Comparison of ENCODE assay signal across 1 cellular context in genomic region chr17:64682261-64683181, GRCh38.
A peak's percentile ranks its signal among the peaks of the same experiment; 100 is the strongest.
TF ChIP-seq lines count a peak whose summit lies in the region.

No MANE protein-coding gene starts in this region.

TF ChIP-seq in K562, 482 proteins besides CTCF, POLR2A, EP300 and RAD21:
- TF ChIP-seq ZHX1 (conservative IDR thresholded peaks at IDR 0.05; ENCODE audit: low read length) (0 out of 2 replicates have a peak, but pooled peaks have one; percentile 61), TFAP4 (CRISPR knock-in tag; IDR thresholded peaks at IDR 0.05; ENCODE audit: borderline replicate concordance) (no peak), ZBTB33 (CRISPR knock-in tag; IDR thresholded peaks at IDR 0.05) (0 out of 2 replicates have a peak, but pooled peaks have one; percentile 29)
